Comparison of ENCODE assay signal across 30 cellular contexts in genomic region chr12:105426766-105427165, GRCh38.
"Had no signal": no experiment of that assay in that cellular context is flagged by ENCODE, and none has a peak within 500 bp of the region (broad histone marks: within the 10 kb centered on the region; RNA-seq: fewer than 3 reads in every experiment).

No MANE protein-coding gene starts in this region.

- H3K27ac ChIP-seq: ascending aorta, breast epithelium, PC-9, RWPE1, SJCRH30, SK-N-MC, WERI-Rb-1 had no signal

- DNase-seq: activated CD4-positive, alpha-beta T cell treated with anti-CD3 and anti-CD28 coated beads, Interleukin-2, amount 10 ng/mL, durations not matched to agents 7 days and 5 days; activated CD4-positive, alpha-beta T cell treated with anti-CD3 and anti-CD28 coated beads, Interleukin-2, amount 50 U/mL, for 48 hours; activated CD4-positive, CD25-positive, alpha-beta regulatory T cell; activated CD8-positive, alpha-beta T cell treated with anti-CD3 and anti-CD28 coated beads, Interleukin-2, amount 10 ng/mL, durations not matched to agents 7 days and 5 days; activated gamma-delta T cell; activated naive CD4-positive, alpha-beta T cell treated with Interleukin-2 at 50 U/mL for 16 hours; activated naive CD8-positive, alpha-beta T cell treated with anti-CD3 and anti-CD28 coated beads, Interleukin-2, amount 10 ng/mL, durations not matched to agents 7 days and 5 days; activated T-cell treated with anti-CD3 and anti-CD28 coated beads, Interleukin-2, amount 50 U/mL, for 24 hours; amygdala; cerebellar nuclear complex; NCI-H1092 treated with DMSO at 0.1 percent for 48 hours; NCI-H1417; NCI-H146; NCI-H187; NCI-H2029 treated with DMSO at 0.1 percent for 48 hours; NCI-H2107; NCI-H2171; NCI-H510A; NCI-H526; NCI-H748 treated with DMSO at 0.1 percent for 48 hours; NK-92 treated with Interleukin-12 subunit alpha and Interleukin-12 subunit beta, amount 100 ng/mL, for 24 hours; PC-9; SJCRH30; T1000; WERI-Rb-1 had no signal

- ATAC-seq: activated CD8-positive, alpha-beta T cell treated with anti-CD3 and anti-CD28 coated beads, Interleukin-2, amount 10 ng/mL, durations not matched to agents 7 days and 5 days; Right ventricle myocardium inferior had no signal

- H3K4me1 ChIP-seq: ascending aorta, breast epithelium, SJCRH30 had no signal

- H3K27me3 ChIP-seq: ascending aorta, breast epithelium, SJCRH30 had no signal

- H3K36me3 ChIP-seq: ascending aorta, breast epithelium, SJCRH30, WERI-Rb-1 had no signal

- H3K9me3 ChIP-seq: ascending aorta, breast epithelium, SJCRH30 had no signal

- H3K4me3 ChIP-seq: ascending aorta, breast epithelium, PC-9, SJCRH30, SK-N-MC had no signal
